In the genomic region with DNA sequence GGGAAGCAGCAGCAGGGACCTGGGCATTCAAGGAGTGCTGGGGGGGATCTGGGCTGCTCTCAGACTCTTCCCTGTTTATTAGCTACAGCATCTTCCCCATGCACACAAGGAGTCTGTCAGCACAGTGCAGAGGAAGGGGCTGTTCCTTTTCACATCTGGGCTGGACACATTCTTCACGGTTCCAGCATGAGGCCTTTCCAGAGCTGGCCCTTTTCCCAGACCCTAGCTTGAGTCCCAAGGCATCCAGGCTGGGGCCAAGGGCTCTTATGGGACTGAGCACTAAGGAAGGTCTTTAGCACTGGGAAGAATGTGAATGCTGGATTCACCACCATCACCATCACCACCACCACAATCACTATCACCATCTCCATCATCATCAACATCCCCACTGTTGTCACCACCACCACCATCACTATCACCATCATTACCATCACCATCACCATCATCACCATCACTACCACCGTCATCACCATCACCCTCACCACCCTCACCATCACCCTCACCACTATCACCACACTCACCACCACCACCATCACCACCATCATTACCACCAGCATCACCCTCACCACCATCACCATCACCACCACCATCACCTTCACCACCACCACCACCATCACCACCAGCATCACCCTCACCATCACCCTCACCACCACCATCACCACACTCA, we compare ENCODE assay signal across 1 cellular context.
TF ChIP-seq lines count a peak whose summit lies in the region.

No MANE protein-coding gene starts in this region.

TF ChIP-seq in H1, 55 proteins besides CTCF, POLR2A, EP300 and RAD21:
- TF ChIP-seq RXRA (IDR thresholded peaks at IDR 0.05; ENCODE audit: insufficient read depth, low read depth, low read length): no peak
- no peak for TF ChIP-seq SIX5 (IDR thresholded peaks at IDR 0.05; ENCODE audit: low read depth, low read length)
- TF ChIP-seq BACH1 (IDR thresholded peaks at IDR 0.05; ENCODE audit: low read length): no peak
- no peak for TF ChIP-seq POLR2AphosphoS5 (IDR thresholded peaks at IDR 0.05; ENCODE audit: low read depth, low read length)
- TF ChIP-seq CBX5 (IDR thresholded peaks at IDR 0.05; ENCODE audit: low read depth, low read length): no peak
- no peak for TF ChIP-seq TEAD4 (IDR thresholded peaks at IDR 0.05; ENCODE audit: low read depth, low read length)
- TF ChIP-seq NRF1 (IDR thresholded peaks at IDR 0.05; ENCODE audit: low read depth, low read length): no peak
- TF ChIP-seq JUN (IDR thresholded peaks at IDR 0.05; ENCODE audit: low read depth, low read length): no peak
- TF ChIP-seq ASH2L (IDR thresholded peaks at IDR 0.05; ENCODE audit: low read length): no peak
- no peak for TF ChIP-seq JUND (IDR thresholded peaks at IDR 0.05; ENCODE audit: low read length)
